ENCODE assay signal across 4 cellular contexts in genomic region chr1:206064501-206064900, GRCh38. TPM values are rescaled to one million over a fixed set of nuclear protein-coding genes. Genes with fewer than 3 reads are reported as not detected.
"Had no signal": no experiment of that assay in that cellular context is flagged by ENCODE, and none has a peak within 500 bp of the region (broad histone marks: within the 10 kb centered on the region; RNA-seq: fewer than 3 reads in every experiment).

No MANE protein-coding gene starts in this region.

RNA-seq across cellular contexts. Expression of gene RHEX, which starts 11.5 kb away (rescaled TPM):
- total RNA-seq: LHCN-M2, M059J, MCF 10A, NCI-H460 had no signal

RNA-seq across cellular contexts. Expression of gene CTSE, which starts 40.8 kb away (rescaled TPM):
- total RNA-seq: LHCN-M2, M059J, NCI-H460 had no signal

RNA-seq across cellular contexts. Expression of gene AVPR1B, which starts 52.7 kb away (rescaled TPM):
- total RNA-seq: LHCN-M2, M059J, MCF 10A, NCI-H460 had no signal
